ENCODE assay signal across 9 cellular contexts in genomic region chr16:57802635-57803412, GRCh38. TPM values are rescaled to one million over a fixed set of nuclear protein-coding genes. Genes with fewer than 3 reads are reported as not detected.
DNase-seq lines count a peak whose midpoint lies in the region; ATAC-seq, FAIRE-seq and TF ChIP-seq lines count a peak whose summit lies in the region.
"Had no signal": no experiment of that assay in that cellular context is flagged by ENCODE, and none has a peak within 500 bp of the region (broad histone marks: within the 10 kb centered on the region; RNA-seq: fewer than 3 reads in every experiment).

No MANE protein-coding gene starts in this region.

- H3K9me3 ChIP-seq in A549, result no peaks in the 10 kb centered on the region
- H3K9me3 ChIP-seq in iPS DF 6.9 (ENCODE audit: control insufficient read depth, insufficient read depth, low read length), result no peaks in the 10 kb centered on the region

- H3K27ac ChIP-seq in A549 (peak overlapping the region; percentile 91 to 100), angular gyrus (ENCODE audit: low read depth, low read length) (peak overlapping the region; percentile 95), iPS DF 6.9 (ENCODE audit: low read length) (no peak overlapping the region)

- ATAC-seq in A549 (peak; percentile 2 to 27), sciatic nerve (peak; percentile 55)

- H3K4me3 ChIP-seq in A549 (peak overlapping the region; percentile 53), iPS DF 6.9 (ENCODE audit: low read length) (peak overlapping the region; percentile 28; the same call in 1 of the 2 replicates)

- no peaks in the 10 kb centered on the region for H3K36me3 ChIP-seq in iPS DF 6.9 (ENCODE audit: control insufficient read depth, insufficient read depth, low read length)

- peak in 1 of 2 experiments; percentile 7; a peak in 1 of 5 replicates for TF ChIP-seq EP300 in A549 (IDR thresholded peaks at IDR 0.05)

- TF ChIP-seq CTCF in A549 (IDR thresholded peaks at IDR 0.05), result no peak

- CTCF ChIA-PET in A549 (lab: Yijun Ruan, JAX), result interaction anchor here (0.9 to 15.8 kb wide), 16 partner anchors 8 to 81 kb away, joined by 3 to 164 read pairs (median 4); no protein-coding TSS in a partner anchor

- H3K4me1 ChIP-seq in A549, result peaks cover 59% of the 10 kb centered on the region
- peaks cover 14% of the 10 kb centered on the region for H3K4me1 ChIP-seq in iPS DF 6.9 (ENCODE audit: control insufficient read depth, insufficient read depth, low read length)

- WGBS in A549 (ENCODE audit: missing lambda C conversion rate), result 8% methylated on average over 33 of the region's 35 CpGs
- WGBS in iPS DF 6.9 (ENCODE audit: insufficient coverage, insufficient read length), result no CpG with 5 or more reads among the region's 35 CpGs

- TF ChIP-seq POLR2A in A549 (IDR thresholded peaks at IDR 0.05; ENCODE audit: low read length), result no peak

- no peak for FAIRE-seq in A549 (lab: Jason Lieb, UNC)
- FAIRE-seq in RCC 7860 (lab: Jason Lieb, UNC), result no peak
- FAIRE-seq: frontal cortex had no signal

- peak overlapping the region; percentile 100 for H3K4me2 ChIP-seq in A549

- POLR2A ChIA-PET in A549 (lab: Yijun Ruan, JAX), result interaction anchor here (0.7 to 2.7 kb wide), 4 partner anchors 10 to 61 kb away, joined by 3 to 9 read pairs (median 6); no protein-coding TSS in a partner anchor

- DNase-seq in A549 (ENCODE audit: low read depth in 1 of 2, low spot score in 1 of 2) (peak in 1 of 2 experiments; percentile 86), HCEC 1CT (peak; percentile 13), iPS DF 6.9 (ENCODE audit: low read depth, low spot score) (no peak), sciatic nerve (ENCODE audit: low spot score) (no peak), RCC 7860 (ENCODE audit: low spot score) (no peak), mucosa of gallbladder (ENCODE audit: low spot score) (no peak)
- DNase-seq in activated CD4-positive, alpha-beta T cell treated with anti-CD3 and anti-CD28 coated beads, Interleukin-2, amount 50 U/mL, for 1 hour, result no peak

- H3K27me3 ChIP-seq in iPS DF 6.9 (ENCODE audit: control insufficient read depth, insufficient read depth, low read length), result no peaks in the 10 kb centered on the region

- TF ChIP-seq RAD21 in A549 (conservative IDR thresholded peaks at IDR 0.05 in 1 of 2, IDR thresholded peaks at IDR 0.05 in 1 of 2), result no peak

- intact Hi-C loops in sciatic nerve (cut with DNase I), result loop anchor here (10.0 kb wide), 1 partner anchor 62 kb away; no protein-coding TSS in a partner anchor

TF ChIP-seq in A549, 52 proteins besides CTCF, POLR2A, EP300 and RAD21 (continues in another document):
- TF ChIP-seq JUNB (IDR thresholded peaks at IDR 0.05) (no peak), MAZ (IDR thresholded peaks at IDR 0.05; ENCODE audit: borderline replicate concordance, low read depth, low read length) (no peak), MAFK (IDR thresholded peaks at IDR 0.05; ENCODE audit: partially characterized antibody) (no peak), HDAC2 (IDR thresholded peaks at IDR 0.05) (no peak), PHF8 (IDR thresholded peaks at IDR 0.05; ENCODE audit: borderline replicate concordance, low read depth) (no peak), ZC3H11A (IDR thresholded peaks at IDR 0.05) (no peak), ATOH8 (CRISPR knock-in tag; IDR thresholded peaks at IDR 0.05; ENCODE audit: low read depth) (peak; percentile 77; the same call in 1 of the 2 replicates), RARB (CRISPR knock-in tag; IDR thresholded peaks at IDR 0.05) (peak; percentile 80; the same call in 1 of the 2 replicates), MYC (IDR thresholded peaks at IDR 0.05; ENCODE audit: borderline replicate concordance, low read length) (peak; percentile 67; the same call in 1 of the 2 replicates), CHD4 (IDR thresholded peaks at IDR 0.05; ENCODE audit: borderline replicate concordance) (no peak), ZFP36 (IDR thresholded peaks at IDR 0.05; ENCODE audit: borderline replicate concordance, partially characterized antibody) (no peak), EHMT2 (IDR thresholded peaks at IDR 0.05; ENCODE audit: low read depth) (no peak), RFX5 (IDR thresholded peaks at IDR 0.05) (0 out of 2 replicates have a peak, but pooled peaks have one; percentile 47), RNF2 (IDR thresholded peaks at IDR 0.05; ENCODE audit: borderline replicate concordance, low read depth) (no peak), MAX (IDR thresholded peaks at IDR 0.05) (peak; percentile 97), KDM1A (IDR thresholded peaks at IDR 0.05; ENCODE audit: low read depth) (no peak), CEBPB (IDR thresholded peaks at IDR 0.05) (no peak), HEYL (CRISPR knock-in tag; IDR thresholded peaks at IDR 0.05) (peak; percentile 73; the same call in 1 of the 2 replicates), FOSB (CRISPR knock-in tag; IDR thresholded peaks at IDR 0.05) (peak; percentile 70; the same call in 1 of the 2 replicates), CBX2 (IDR thresholded peaks at IDR 0.05; ENCODE audit: borderline replicate concordance, low read depth) (no peak), SREBF2 (IDR thresholded peaks at IDR 0.05) (no peak), ESRRA (IDR thresholded peaks at IDR 0.05; ENCODE audit: borderline replicate concordance, low read length) (no peak), RCOR1 (IDR thresholded peaks at IDR 0.05; ENCODE audit: low read depth, low read length) (no peak)
- TF ChIP-seq, protein P1, sequence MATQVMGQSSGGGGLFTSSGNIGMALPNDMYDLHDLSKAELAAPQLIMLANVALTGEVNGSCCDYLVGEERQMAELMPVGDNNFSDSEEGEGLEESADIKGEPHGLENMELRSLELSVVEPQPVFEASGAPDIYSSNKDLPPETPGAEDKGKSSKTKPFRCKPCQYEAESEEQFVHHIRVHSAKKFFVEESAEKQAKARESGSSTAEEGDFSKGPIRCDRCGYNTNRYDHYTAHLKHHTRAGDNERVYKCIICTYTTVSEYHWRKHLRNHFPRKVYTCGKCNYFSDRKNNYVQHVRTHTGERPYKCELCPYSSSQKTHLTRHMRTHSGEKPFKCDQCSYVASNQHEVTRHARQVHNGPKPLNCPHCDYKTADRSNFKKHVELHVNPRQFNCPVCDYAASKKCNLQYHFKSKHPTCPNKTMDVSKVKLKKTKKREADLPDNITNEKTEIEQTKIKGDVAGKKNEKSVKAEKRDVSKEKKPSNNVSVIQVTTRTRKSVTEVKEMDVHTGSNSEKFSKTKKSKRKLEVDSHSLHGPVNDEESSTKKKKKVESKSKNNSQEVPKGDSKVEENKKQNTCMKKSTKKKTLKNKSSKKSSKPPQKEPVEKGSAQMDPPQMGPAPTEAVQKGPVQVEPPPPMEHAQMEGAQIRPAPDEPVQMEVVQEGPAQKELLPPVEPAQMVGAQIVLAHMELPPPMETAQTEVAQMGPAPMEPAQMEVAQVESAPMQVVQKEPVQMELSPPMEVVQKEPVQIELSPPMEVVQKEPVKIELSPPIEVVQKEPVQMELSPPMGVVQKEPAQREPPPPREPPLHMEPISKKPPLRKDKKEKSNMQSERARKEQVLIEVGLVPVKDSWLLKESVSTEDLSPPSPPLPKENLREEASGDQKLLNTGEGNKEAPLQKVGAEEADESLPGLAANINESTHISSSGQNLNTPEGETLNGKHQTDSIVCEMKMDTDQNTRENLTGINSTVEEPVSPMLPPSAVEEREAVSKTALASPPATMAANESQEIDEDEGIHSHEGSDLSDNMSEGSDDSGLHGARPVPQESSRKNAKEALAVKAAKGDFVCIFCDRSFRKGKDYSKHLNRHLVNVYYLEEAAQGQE (IDR thresholded peaks at IDR 0.05), result no peak
- TF ChIP-seq, protein P2, sequence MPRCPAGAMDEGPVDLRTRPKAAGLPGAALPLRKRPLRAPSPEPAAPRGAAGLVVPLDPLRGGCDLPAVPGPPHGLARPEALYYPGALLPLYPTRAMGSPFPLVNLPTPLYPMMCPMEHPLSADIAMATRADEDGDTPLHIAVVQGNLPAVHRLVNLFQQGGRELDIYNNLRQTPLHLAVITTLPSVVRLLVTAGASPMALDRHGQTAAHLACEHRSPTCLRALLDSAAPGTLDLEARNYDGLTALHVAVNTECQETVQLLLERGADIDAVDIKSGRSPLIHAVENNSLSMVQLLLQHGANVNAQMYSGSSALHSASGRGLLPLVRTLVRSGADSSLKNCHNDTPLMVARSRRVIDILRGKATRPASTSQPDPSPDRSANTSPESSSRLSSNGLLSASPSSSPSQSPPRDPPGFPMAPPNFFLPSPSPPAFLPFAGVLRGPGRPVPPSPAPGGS (IDR thresholded peaks at IDR 0.05), result no peak; the same call in 2 of the 3 replicates
- TF ChIP-seq, protein P3, sequence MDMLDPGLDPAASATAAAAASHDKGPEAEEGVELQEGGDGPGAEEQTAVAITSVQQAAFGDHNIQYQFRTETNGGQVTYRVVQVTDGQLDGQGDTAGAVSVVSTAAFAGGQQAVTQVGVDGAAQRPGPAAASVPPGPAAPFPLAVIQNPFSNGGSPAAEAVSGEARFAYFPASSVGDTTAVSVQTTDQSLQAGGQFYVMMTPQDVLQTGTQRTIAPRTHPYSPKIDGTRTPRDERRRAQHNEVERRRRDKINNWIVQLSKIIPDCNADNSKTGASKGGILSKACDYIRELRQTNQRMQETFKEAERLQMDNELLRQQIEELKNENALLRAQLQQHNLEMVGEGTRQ (IDR thresholded peaks at IDR 0.05), result peak; percentile 28; the same call in 1 of the 2 replicates

RNA-seq across cellular contexts. Expression of gene KIFC3, which starts 0.5 kb away (rescaled TPM):
- polyA plus RNA-seq in A549 (2011; rRNA removed) (127 and 128 TPM in 2 replicates), A549 (2017; fragmentation: RNase III; extraction: RNeasy Plus Mini Kit Qiagen cat#74134 plus additional on column Dnase treatment) (171 to 180 TPM (median 178 TPM) in 3 replicates)
- polyA plus RNA-seq in A549 (2012; cell fraction: cytosol; rRNA removed), result 236 and 291 TPM in 2 replicates
- 781 and 955 TPM in 2 replicates for polyA plus RNA-seq in A549 (2012; cell fraction: nucleus; rRNA removed)
- 225 and 333 TPM in 2 replicates for polyA minus RNA-seq in A549 (2011; rRNA and poly(A)+ RNA removed)
- total RNA-seq in sciatic nerve (94.3 TPM), mucosa of gallbladder (39.3 TPM)
